Comparison of ENCODE assay signal across 7 cellular contexts in the genomic region with DNA sequence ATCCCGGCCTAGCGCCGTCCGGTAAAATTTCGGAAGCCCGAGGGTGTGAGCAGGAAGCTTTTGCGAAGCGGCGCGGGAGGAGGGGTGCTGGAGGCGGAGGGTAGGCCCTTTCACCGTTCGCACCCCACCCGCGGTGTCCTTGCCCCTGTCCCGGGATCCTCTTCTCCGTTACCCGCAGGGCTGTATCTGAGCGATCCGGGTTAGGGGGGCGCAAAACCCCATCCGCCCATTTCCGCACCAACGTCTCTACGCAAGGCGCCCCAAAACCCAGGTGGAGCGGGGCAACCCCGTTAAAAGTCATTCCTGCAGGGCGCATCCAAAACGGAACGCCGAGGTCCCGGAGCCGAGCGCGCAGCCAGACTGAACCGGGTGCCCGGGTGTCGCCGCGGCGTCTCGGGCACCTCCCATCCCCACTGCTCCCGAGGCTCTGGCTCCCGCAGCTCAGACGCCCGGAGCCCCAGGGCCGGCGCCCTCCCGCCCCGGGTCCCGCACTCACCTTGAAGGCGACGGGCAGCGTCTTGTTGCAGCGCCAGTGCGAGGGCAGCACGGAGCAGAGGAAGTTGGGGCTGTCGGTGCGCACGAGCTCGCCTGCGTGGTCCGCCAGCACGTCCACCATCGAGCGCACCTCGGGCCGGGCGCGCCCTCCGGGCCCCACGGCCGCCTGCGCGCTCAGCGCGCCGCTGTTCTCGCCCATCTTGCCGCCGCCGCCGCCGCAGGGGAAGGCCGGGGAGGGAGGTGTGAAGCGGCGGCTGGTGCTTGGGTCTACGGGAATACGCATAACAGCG. TPM values are rescaled to one million over a fixed set of nuclear protein-coding genes. Genes with fewer than 3 reads are reported as not detected.
DNase-seq lines count a peak whose midpoint lies in the region; ATAC-seq, FAIRE-seq and TF ChIP-seq lines count a peak whose summit lies in the region.

No MANE protein-coding gene starts in this region.

- peaks cover 98% of the 10 kb centered on the region for H3K79me2 ChIP-seq in GM12878 (ENCODE audit: control insufficient read depth, insufficient read depth, low read length)

- no peak overlapping the region for H2AFZ ChIP-seq in GM12878 (ENCODE audit: control insufficient read depth, low read depth, low read length)

- no peak for FAIRE-seq in GM12878 (lab: Jason Lieb, UNC)

- RAD21 ChIA-PET in GM12878 (lab: Charles Lee; ENCODE audit: unreplicated experiment) = interaction anchor here (0.6 to 11.2 kb wide), 10 partner anchors 9 to 619 kb away, joined by 3 to 150 read pairs (median 7); no protein-coding TSS in a partner anchor

- SMC1A ChIA-PET in GM12878 (lab: Charles Lee; ENCODE audit: uncharacterized antibody, unreplicated experiment) = interaction anchor here (1.1 to 23.9 kb wide), 10 partner anchors 9 to 277 kb away, joined by 3 to 391 read pairs (median 4); no protein-coding TSS in a partner anchor

- peak; percentile 38 for DNase-seq in T follicular helper cell (ENCODE audit: low read depth)
- no peak for DNase-seq in GM12878 (ENCODE audit: low read depth, low spot score)
- peak in 1 of 2 donors; percentile 90 for DNase-seq in upper lobe of left lung
- DNase-seq in anterior cingulate cortex (lab: John Stamatoyannopoulos, UW) = no peak

- H3K9me3 ChIP-seq in GM12878 (replicated peaks; ENCODE audit: control insufficient read depth, insufficient read depth, low read length) = no peaks in the 10 kb centered on the region
- no peaks in the 10 kb centered on the region for H3K9me3 ChIP-seq in mononuclear cell (ENCODE audit: low read depth, low read length)
- H3K9me3 ChIP-seq in upper lobe of left lung = no peaks in the 10 kb centered on the region

- CTCF ChIA-PET in GM12878 (lab: Yijun Ruan, JAX) = interaction anchor here (1.1 to 20.9 kb wide), 8 partner anchors 11 to 107 kb away, joined by 3 to 314 read pairs (median 6); no protein-coding TSS in a partner anchor

- ATAC-seq in GM18907 (IDR thresholded peaks at IDR 0.05; ENCODE audit: unreplicated experiment) (peak; percentile 16), HG03045 (IDR thresholded peaks at IDR 0.05; ENCODE audit: unreplicated experiment) (peak; percentile 18), GM12878 (peak; percentile 7), upper lobe of left lung (ENCODE audit: low FRiP score in 2 of 2) (peak in 1 of 2 donors; percentile 40)

- TF ChIP-seq EP300 in GM12878 (IDR thresholded peaks at IDR 0.05; ENCODE audit: borderline replicate concordance in 1 of 2, control insufficient read depth in 1 of 2, low read depth in 2 of 2, low read length in 2 of 2) (0 out of 4 replicates have a peak, but pooled peaks of 1 of the 2 experiments have one; percentile 0), upper lobe of left lung (IDR thresholded peaks at IDR 0.05) (no peak)

- peak; percentile 78 for TF ChIP-seq POLR2A in GM12878 (IDR thresholded peaks at IDR 0.05; ENCODE audit: low read depth, low read length)
- peak in 2 of 4 donors; percentile 17 to 30 for TF ChIP-seq POLR2A in upper lobe of left lung (IDR thresholded peaks at IDR 0.05)

- H3K27ac ChIP-seq in GM12878 (ENCODE audit: control insufficient read depth, insufficient read depth) = peak overlapping the region; percentile 89
- peak overlapping the region; percentile 73 to 89 (median 84) for H3K27ac ChIP-seq in upper lobe of left lung

- H3K4me1 ChIP-seq in GM12878 (ENCODE audit: control insufficient read depth, insufficient read depth, low read length) (peaks cover 40% of the 10 kb centered on the region), mononuclear cell (ENCODE audit: insufficient read depth, low read length) (peaks cover 65% of the 10 kb centered on the region), upper lobe of left lung (peaks cover 40 to 73% (median 52%) of the 10 kb centered on the region in 4 donors)

- intact Hi-C loops in GM12878 (cut with micrococcal nuclease; ENCODE audit: unreplicated experiment) = loop anchor here (5.0 to 10.0 kb wide), 2 partner anchors 173 to 276 kb away; no protein-coding TSS in a partner anchor

- TF ChIP-seq CTCF in GM12878 (IDR thresholded peaks at IDR 0.05 in 2 of 3, conservative IDR thresholded peaks at IDR 0.05 in 1 of 3; ENCODE audit: control insufficient read depth in 2 of 3, extremely low read depth in 1 of 3, insufficient read depth in 1 of 3, low read depth in 3 of 3, low read length in 3 of 3) (no peak), upper lobe of left lung (IDR thresholded peaks at IDR 0.05) (no peak)

- H4K20me1 ChIP-seq in GM12878 (ENCODE audit: control insufficient read depth, insufficient read depth) = peaks cover 10% of the 10 kb centered on the region

- H3K27me3 ChIP-seq in GM12878 (replicated peaks in 1 of 2; ENCODE audit: control insufficient read depth in 2 of 2, insufficient read depth in 2 of 2, low read length in 1 of 2) (no peaks in the 10 kb centered on the region), mononuclear cell (ENCODE audit: insufficient read depth, low read length) (no peaks in the 10 kb centered on the region), upper lobe of left lung (peaks cover 0 to 69% (median 41%) of the 10 kb centered on the region in 4 donors)

- peak overlapping the region; percentile 23; the same call in 1 of the 2 replicates for H3K4me2 ChIP-seq in GM12878 (ENCODE audit: control insufficient read depth, insufficient read depth)

- H3K4me3 ChIP-seq in GM12878 (peak overlapping the region; percentile 99), mononuclear cell (ENCODE audit: low read length) (peak overlapping the region; percentile 85), upper lobe of left lung (peak overlapping the region; percentile 12 to 55 (median 50))

- TF ChIP-seq RAD21 in GM12878 (IDR thresholded peaks at IDR 0.05; ENCODE audit: insufficient read depth, low read depth, low read length) = no peak

- in situ Hi-C loops in GM12878 (cut with MboI) = no loop called here

- POLR2A ChIA-PET in GM12878 (lab: Charles Lee) = interaction anchor here (0.7 to 7.2 kb wide), 12 partner anchors 18 to 105 kb away, joined by 3 to 75 read pairs (median 6); no protein-coding TSS in a partner anchor

- BruUV-seq in GM12878 (replicated peaks; lab: Mats Ljungman, UMichigan) = TSS peak; percentile 81

- H3K9ac ChIP-seq in GM12878 (ENCODE audit: control insufficient read depth, insufficient read depth, low read length) = peak overlapping the region; percentile 86

- under 1% methylated on average over 64 of the region's 91 CpGs for WGBS in GM12878 (ENCODE audit: insufficient coverage, insufficient replicate concordance, low lambda C conversion rate, missing lambda C conversion rate)
- WGBS in upper lobe of left lung, 2 donors = 5% methylated on average over 51 of the region's 91 CpGs; no CpG with 5 or more reads in 1 of the 2 donors

- H3K36me3 ChIP-seq in GM12878 (ENCODE audit: control insufficient read depth in 2 of 2, insufficient read depth in 2 of 2, low read length in 1 of 2) = peaks cover 20 to 26% of the 10 kb centered on the region in 2 experiments
- no peaks in the 10 kb centered on the region for H3K36me3 ChIP-seq in upper lobe of left lung

TF ChIP-seq in GM12878, 131 proteins besides CTCF, POLR2A, EP300 and RAD21 (continues in another document):
- TF ChIP-seq LARP7 (IDR thresholded peaks at IDR 0.05) (peak; percentile 83), BHLHE40 (IDR thresholded peaks at IDR 0.05; ENCODE audit: borderline replicate concordance in 1 of 2, low read depth in 2 of 2, low read length in 1 of 2) (peak; percentile 3 to 26; a peak in 1 of 4 replicates), BACH1 (IDR thresholded peaks at IDR 0.05; ENCODE audit: borderline replicate concordance) (peak; percentile 89), TARDBP (IDR thresholded peaks at IDR 0.05; ENCODE audit: borderline replicate concordance) (no peak), IKZF2 (IDR thresholded peaks at IDR 0.05) (no peak), DPF2 (IDR thresholded peaks at IDR 0.05) (peak; percentile 44), HDAC6 (IDR thresholded peaks at IDR 0.05; ENCODE audit: unreplicated experiment) (peak; percentile 70)
- TF ChIP-seq, protein P1, sequence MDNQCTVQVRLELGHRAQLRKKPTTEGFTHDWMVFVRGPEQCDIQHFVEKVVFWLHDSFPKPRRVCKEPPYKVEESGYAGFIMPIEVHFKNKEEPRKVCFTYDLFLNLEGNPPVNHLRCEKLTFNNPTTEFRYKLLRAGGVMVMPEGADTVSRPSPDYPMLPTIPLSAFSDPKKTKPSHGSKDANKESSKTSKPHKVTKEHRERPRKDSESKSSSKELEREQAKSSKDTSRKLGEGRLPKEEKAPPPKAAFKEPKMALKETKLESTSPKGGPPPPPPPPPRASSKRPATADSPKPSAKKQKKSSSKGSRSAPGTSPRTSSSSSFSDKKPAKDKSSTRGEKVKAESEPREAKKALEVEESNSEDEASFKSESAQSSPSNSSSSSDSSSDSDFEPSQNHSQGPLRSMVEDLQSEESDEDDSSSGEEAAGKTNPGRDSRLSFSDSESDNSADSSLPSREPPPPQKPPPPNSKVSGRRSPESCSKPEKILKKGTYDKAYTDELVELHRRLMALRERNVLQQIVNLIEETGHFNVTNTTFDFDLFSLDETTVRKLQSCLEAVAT (IDR thresholded peaks at IDR 0.05) = peak; percentile 95

RNA-seq across cellular contexts. Expression of gene RUNX3, which starts 0.8 kb away (rescaled TPM):
- 101 and 106 TPM in 2 replicates for total RNA-seq in GM12878 (2013; cell fraction: nucleolus; rRNA removed)
- total RNA-seq in GM12878 (2014; rRNA removed) (25.8 and 33.5 TPM in 2 replicates), GM12878 (2014; rRNA removed; fragmentation: Illumina TruSeq; extraction: Trizol) (18.4 and 19.0 TPM in 2 replicates), GM12878 (2021) (148 and 151 TPM in 2 replicates), mononuclear cell (76.4 TPM), upper lobe of left lung (10 to 100 TPM in 4 of 6 donors, 1 to 10 TPM in 2; 4.2 to 15.6 (median 10.1) TPM)
- polyA plus RNA-seq in GM12878 (2011; ENCODE audit: low read depth) = 44.1 TPM
- polyA plus RNA-seq in GM12878 (2011; rRNA removed) (15.0 and 25.8 TPM in 2 replicates), GM12878 (2014; fragmentation: Illumina TruSeq; extraction: Trizol) (48.8 and 61.7 TPM in 2 replicates), GM12878 (2014; fragmentation: Nextera tagmentation; extraction: Ambion mirVana) (10 to 100 TPM; 21.6 to 26.3 TPM), GM12878 (2014; rRNA removed) (64.7 and 79.6 TPM in 2 replicates), GM12878 (2016; fragmentation: Nextera tagmentation; extraction: Ambion mirVana) (10 to 100 TPM; 29.3 to 34.0 TPM)
- polyA plus RNA-seq in GM12878 (2011; cell fraction: cytosol; rRNA removed) = 45.6 and 51.9 TPM in 2 replicates
- 72.8 and 112 TPM in 2 replicates for polyA plus RNA-seq in GM12878 (2011; cell fraction: nucleus; rRNA removed)
- 91.6 and 104 TPM in 2 replicates for polyA plus RNA-seq in GM12878 (2012)
- polyA minus RNA-seq in GM12878 (2011; rRNA and poly(A)+ RNA removed) = 20.0 and 31.7 TPM in 2 replicates
- polyA minus RNA-seq in GM12878 (2011; cell fraction: cytosol; rRNA and poly(A)+ RNA removed) = 30.6 and 47.6 TPM in 2 replicates
- polyA minus RNA-seq in GM12878 (2011; cell fraction: nucleus; rRNA and poly(A)+ RNA removed) = 30.8 and 46.2 TPM in 2 replicates
